ENCODE assay signal across 19 cellular contexts in genomic region chr9:113600477-113600851, GRCh38.
A peak's percentile ranks its signal among the peaks of the same experiment; 100 is the strongest.
DNase-seq lines count a peak whose midpoint lies in the region; ATAC-seq, FAIRE-seq and TF ChIP-seq lines count a peak whose summit lies in the region.
"Had no signal": no experiment of that assay in that cellular context is flagged by ENCODE, and none has a peak within 500 bp of the region (broad histone marks: within the 10 kb centered on the region; RNA-seq: fewer than 3 reads in every experiment).

No MANE protein-coding gene starts in this region.

- H3K4me2 ChIP-seq in astrocyte (ENCODE audit: low read length): peak overlapping the region; percentile 94
- H3K4me2 ChIP-seq: PC-9 had no signal

- H3K4me3 Mint-ChIP-seq in astrocyte (ENCODE audit: unreplicated experiment) (no peak overlapping the region), nephron (no peak overlapping the region)
- H3K4me3 Mint-ChIP-seq: activated CD4-positive, alpha-beta memory T cell treated with anti-CD3 and anti-CD28 coated beads for 36 hours; activated naive CD4-positive, alpha-beta T cell treated with anti-CD3 and anti-CD28 coated beads, Interleukin-2, amount 10 ng/mL, durations not matched to agents 7 days and 5 days; IgD-negative memory B cell had no signal

- no peaks in the 10 kb centered on the region for H3K27me3 ChIP-seq in astrocyte (ENCODE audit: insufficient read depth, low read length)
- H3K27me3 ChIP-seq in heart right ventricle: no peaks in the 10 kb centered on the region
- no peaks in the 10 kb centered on the region for H3K27me3 ChIP-seq in subcutaneous abdominal adipose tissue (ENCODE audit: control insufficient read depth in 5 of 5, insufficient read depth in 4 of 5, low read length in 5 of 5)
- no peaks in the 10 kb centered on the region for H3K27me3 ChIP-seq in Peyer's patch
- H3K27me3 ChIP-seq: neutrophil had no signal

- peaks cover 16% of the 10 kb centered on the region for H3K36me3 ChIP-seq in astrocyte (ENCODE audit: insufficient read depth, low read length)
- H3K36me3 ChIP-seq in heart right ventricle: peaks cover 0 to 37% (median 26%) of the 10 kb centered on the region in 9 donors
- peaks cover 0 to 31% (median 25%) of the 10 kb centered on the region in 5 donors for H3K36me3 ChIP-seq in subcutaneous abdominal adipose tissue (ENCODE audit: control insufficient read depth in 5 of 5, insufficient read depth in 5 of 5, low read length in 5 of 5)
- H3K36me3 ChIP-seq in Peyer's patch: peaks cover 0 to 29% (median 0%) of the 10 kb centered on the region in 3 donors

- H3K4me1 ChIP-seq in astrocyte (ENCODE audit: insufficient read depth, low read length): peaks cover 75% of the 10 kb centered on the region
- peaks cover 51 to 83% (median 79%) of the 10 kb centered on the region in 9 donors for H3K4me1 ChIP-seq in heart right ventricle
- peaks cover 25 to 87% (median 80%) of the 10 kb centered on the region in 5 donors for H3K4me1 ChIP-seq in subcutaneous abdominal adipose tissue (ENCODE audit: control insufficient read depth in 5 of 5, insufficient read depth in 5 of 5, low read length in 5 of 5)
- peaks cover 0 to 17% (median 0%) of the 10 kb centered on the region in 4 donors for H3K4me1 ChIP-seq in Peyer's patch

- H3K9ac ChIP-seq in astrocyte (ENCODE audit: low read length) (peak overlapping the region; percentile 81), subcutaneous abdominal adipose tissue (ENCODE audit: low read length in 5 of 5) (peak overlapping the region in 2 of 5 donors; percentile 6 to 10)

- H3K79me2 ChIP-seq in astrocyte (ENCODE audit: insufficient read depth, low read length): peaks cover 34% of the 10 kb centered on the region

- H3K27ac Mint-ChIP-seq in astrocyte (ENCODE audit: unreplicated experiment): peak overlapping the region; percentile 15
- peak overlapping the region; percentile 70 to 96 (median 83) for H3K27ac Mint-ChIP-seq in nephron
- H3K27ac Mint-ChIP-seq: activated CD4-positive, alpha-beta memory T cell treated with anti-CD3 and anti-CD28 coated beads for 36 hours; activated naive CD4-positive, alpha-beta T cell treated with anti-CD3 and anti-CD28 coated beads, Interleukin-2, amount 10 ng/mL, durations not matched to agents 7 days and 5 days; IgD-negative memory B cell had no signal

- H3K36me3 Mint-ChIP-seq in astrocyte (ENCODE audit: low read depth, unreplicated experiment): peaks cover 15% of the 10 kb centered on the region
- H3K36me3 Mint-ChIP-seq in nephron (ENCODE audit: low read depth): peaks cover 15% of the 10 kb centered on the region

- H2AFZ ChIP-seq in astrocyte (ENCODE audit: low read depth, low read length): no peak overlapping the region
- H2AFZ ChIP-seq: PC-9 had no signal

- FAIRE-seq in astrocyte (lab: Jason Lieb, UNC): no peak

- peaks cover 41% of the 10 kb centered on the region for H3K4me1 Mint-ChIP-seq in astrocyte (ENCODE audit: low read depth, unreplicated experiment)
- H3K4me1 Mint-ChIP-seq in nephron: peaks cover 76% of the 10 kb centered on the region
- H3K4me1 Mint-ChIP-seq: activated naive CD4-positive, alpha-beta T cell treated with anti-CD3 and anti-CD28 coated beads, Interleukin-2, amount 10 ng/mL, durations not matched to agents 7 days and 5 days had no signal

- TF ChIP-seq CTCF in astrocyte (IDR thresholded peaks at IDR 0.05; ENCODE audit: insufficient read depth, low read depth, low read length) (no peak), heart right ventricle (IDR thresholded peaks at IDR 0.05) (no peak), nephron (IDR thresholded peaks at IDR 0.05; ENCODE audit: unreplicated experiment in 3 of 3) (no peak), Peyer's patch (IDR thresholded peaks at IDR 0.05) (no peak)

- H3K9me3 Mint-ChIP-seq in astrocyte (ENCODE audit: unreplicated experiment) (no peaks in the 10 kb centered on the region), nephron (no peaks in the 10 kb centered on the region)
- H3K9me3 Mint-ChIP-seq: activated CD4-positive, alpha-beta memory T cell treated with anti-CD3 and anti-CD28 coated beads for 36 hours; activated naive CD4-positive, alpha-beta T cell treated with anti-CD3 and anti-CD28 coated beads, Interleukin-2, amount 10 ng/mL, durations not matched to agents 7 days and 5 days; IgD-negative memory B cell had no signal

- no peak for TF ChIP-seq POLR2A in Peyer's patch (IDR thresholded peaks at IDR 0.05)

- peaks cover 38% of the 10 kb centered on the region for H4K20me1 ChIP-seq in astrocyte (ENCODE audit: insufficient read depth, low read length)

- H3K9me3 ChIP-seq in astrocyte (ENCODE audit: insufficient read depth, low read depth, low read length) (no peaks in the 10 kb centered on the region), heart right ventricle (no peaks in the 10 kb centered on the region), subcutaneous abdominal adipose tissue (ENCODE audit: control insufficient read depth in 5 of 5, low read length in 5 of 5) (no peaks in the 10 kb centered on the region), Peyer's patch (no peaks in the 10 kb centered on the region)
- H3K9me3 ChIP-seq: neutrophil had no signal

- H3K4me3 ChIP-seq in astrocyte (ENCODE audit: insufficient read depth, low read depth, low read length) (no peak overlapping the region), heart right ventricle (no peak overlapping the region), subcutaneous abdominal adipose tissue (ENCODE audit: low read depth in 1 of 5, low read length in 5 of 5) (no peak overlapping the region), Peyer's patch (no peak overlapping the region)
- H3K4me3 ChIP-seq: PC-9 had no signal

- peak in 5 of 8 donors; percentile 4 to 36 (median 22) for ATAC-seq in heart right ventricle
- ATAC-seq: stimulated activated naive CD8-positive, alpha-beta T cell treated with anti-CD3 and anti-CD28 coated beads, Interleukin-15, Interleukin-2, amounts not matched to agents 100 U/mL and 50 U/mL, for 24 hours had no signal

- DNase-seq in astrocyte (ENCODE audit: low read depth) (no peak), heart right ventricle (no peak), Peyer's patch (no peak), SHP77 treated with DMSO at 0.1 percent for 48 hours (lab: John Stamatoyannopoulos, UW) (no peak), NCI-H1092 treated with DMSO at 0.1 percent for 48 hours (lab: John Stamatoyannopoulos, UW) (no peak), CD1c-positive myeloid dendritic cell (ENCODE audit: extremely low spot score) (no peak)
- DNase-seq: activated CD4-positive, alpha-beta memory T cell treated with anti-CD3 and anti-CD28 coated beads for 36 hours; activated naive CD4-positive, alpha-beta T cell treated with anti-CD3 and anti-CD28 coated beads, Interleukin-2, amount 10 ng/mL, durations not matched to agents 7 days and 5 days; AML-193; H7; NCI-H187 treated with DMSO at 0.1 percent for 48 hours; NCI-H226; stimulated activated naive CD8-positive, alpha-beta T cell treated with anti-CD3 and anti-CD28 coated beads, Interleukin-15, Interleukin-2, amounts not matched to agents 100 U/mL and 50 U/mL, for 24 hours; WERI-Rb-1 had no signal

- peak overlapping the region; percentile 98 for H3K27ac ChIP-seq in astrocyte (ENCODE audit: low read depth, low read length)
- peak overlapping the region in 9 of 10 donors; percentile 27 to 98 (median 96) for H3K27ac ChIP-seq in heart right ventricle
- H3K27ac ChIP-seq in subcutaneous abdominal adipose tissue (ENCODE audit: low read depth, low read length): peak overlapping the region; percentile 60
- no peak overlapping the region for H3K27ac ChIP-seq in Peyer's patch
- H3K27ac ChIP-seq: neutrophil, PC-9 had no signal

- H3K27me3 Mint-ChIP-seq in astrocyte (ENCODE audit: low read depth, unreplicated experiment): no peaks in the 10 kb centered on the region
- peaks cover 11% of the 10 kb centered on the region for H3K27me3 Mint-ChIP-seq in nephron (ENCODE audit: low read depth)
- H3K27me3 Mint-ChIP-seq: activated CD4-positive, alpha-beta memory T cell treated with anti-CD3 and anti-CD28 coated beads for 36 hours; activated naive CD4-positive, alpha-beta T cell treated with anti-CD3 and anti-CD28 coated beads, Interleukin-2, amount 10 ng/mL, durations not matched to agents 7 days and 5 days had no signal

- whole genome bisulfite sequencing in heart right ventricle, 2 donors: 54% methylated on average over 4 of the region's 4 CpGs

- intact Hi-C loops in heart right ventricle (cut with DNase I): no loop called here

Comparison
In these comparisons a context has a peak if more than half of its experiments do, and no peak if none do; other contexts are left out.
1. H3K27ac ChIP-seq: peak in astrocyte (single experiment), heart right ventricle (9 of 10) and subcutaneous abdominal adipose tissue (single experiment); none in Peyer's patch (0 of 4).